In genomic region chr2:186498834-186499233, GRCh38 we compare ENCODE assay signal across 17 cellular contexts.
"Had no signal": no experiment of that assay in that cellular context is flagged by ENCODE, and none has a peak within 500 bp of the region (broad histone marks: within the 10 kb centered on the region; RNA-seq: fewer than 3 reads in every experiment).

No MANE protein-coding gene starts in this region.

- H3K27ac ChIP-seq: brain microvascular endothelial cell, coronary artery, sigmoid colon, spleen, transverse colon, WERI-Rb-1 had no signal

- H3K27ac Mint-ChIP-seq: stimulated activated memory B cell treated with anti-CD40 and anti-IgM and Interleukin-4, amounts not matched to agents 10 μg/mL and 1 μg/mL and 100 μg/mL, for 72 hours; T-helper 1 cell treated with Interleukin-12 subunit alpha and Interleukin-12 subunit beta and Interleukin-4 antibody, amounts not matched to agents 30 μg/mL and 1 μg/mL, for 36 hours had no signal

- H3K9me3 ChIP-seq: sigmoid colon, spleen, transverse colon had no signal

- H3K9me3 Mint-ChIP-seq: central memory CD8-positive, alpha-beta T cell; neural crest cell; stimulated activated memory B cell treated with anti-CD40 and anti-IgM and Interleukin-4, amounts not matched to agents 10 μg/mL and 1 μg/mL and 100 μg/mL, for 72 hours; T-helper 1 cell treated with Interleukin-12 subunit alpha and Interleukin-12 subunit beta and Interleukin-4 antibody, amounts not matched to agents 30 μg/mL and 1 μg/mL, for 36 hours had no signal

- DNase-seq: activated CD4-positive, alpha-beta T cell treated with anti-CD3 and anti-CD28 coated beads for 4 hours; activated effector memory CD4-positive, alpha-beta T cell treated with Interleukin-2 at 50 U/mL for 16 hours; anterior cingulate cortex; brain microvascular endothelial cell; foreskin melanocyte; kidney glomerular epithelial cell; left ventricle myocardium superior; mesendoderm; sigmoid colon; spleen; transverse colon; WERI-Rb-1 had no signal

- H3K4me3 ChIP-seq: coronary artery, sigmoid colon, spleen, transverse colon had no signal

- H3K27me3 Mint-ChIP-seq: central memory CD8-positive, alpha-beta T cell; stimulated activated memory B cell treated with anti-CD40 and anti-IgM and Interleukin-4, amounts not matched to agents 10 μg/mL and 1 μg/mL and 100 μg/mL, for 72 hours had no signal

- H3K4me3 Mint-ChIP-seq: central memory CD8-positive, alpha-beta T cell; neural crest cell; stimulated activated memory B cell treated with anti-CD40 and anti-IgM and Interleukin-4, amounts not matched to agents 10 μg/mL and 1 μg/mL and 100 μg/mL, for 72 hours; T-helper 1 cell treated with Interleukin-12 subunit alpha and Interleukin-12 subunit beta and Interleukin-4 antibody, amounts not matched to agents 30 μg/mL and 1 μg/mL, for 36 hours had no signal

- ATAC-seq: left ventricle myocardium superior; stimulated activated memory B cell treated with anti-CD40 and anti-IgM and Interleukin-4, amounts not matched to agents 10 μg/mL and 1 μg/mL and 100 μg/mL, for 72 hours had no signal

- H3K27me3 ChIP-seq: brain microvascular endothelial cell, sigmoid colon, spleen, transverse colon had no signal
